Comparison of ENCODE assay signal across 1 cellular context in the genomic region with DNA sequence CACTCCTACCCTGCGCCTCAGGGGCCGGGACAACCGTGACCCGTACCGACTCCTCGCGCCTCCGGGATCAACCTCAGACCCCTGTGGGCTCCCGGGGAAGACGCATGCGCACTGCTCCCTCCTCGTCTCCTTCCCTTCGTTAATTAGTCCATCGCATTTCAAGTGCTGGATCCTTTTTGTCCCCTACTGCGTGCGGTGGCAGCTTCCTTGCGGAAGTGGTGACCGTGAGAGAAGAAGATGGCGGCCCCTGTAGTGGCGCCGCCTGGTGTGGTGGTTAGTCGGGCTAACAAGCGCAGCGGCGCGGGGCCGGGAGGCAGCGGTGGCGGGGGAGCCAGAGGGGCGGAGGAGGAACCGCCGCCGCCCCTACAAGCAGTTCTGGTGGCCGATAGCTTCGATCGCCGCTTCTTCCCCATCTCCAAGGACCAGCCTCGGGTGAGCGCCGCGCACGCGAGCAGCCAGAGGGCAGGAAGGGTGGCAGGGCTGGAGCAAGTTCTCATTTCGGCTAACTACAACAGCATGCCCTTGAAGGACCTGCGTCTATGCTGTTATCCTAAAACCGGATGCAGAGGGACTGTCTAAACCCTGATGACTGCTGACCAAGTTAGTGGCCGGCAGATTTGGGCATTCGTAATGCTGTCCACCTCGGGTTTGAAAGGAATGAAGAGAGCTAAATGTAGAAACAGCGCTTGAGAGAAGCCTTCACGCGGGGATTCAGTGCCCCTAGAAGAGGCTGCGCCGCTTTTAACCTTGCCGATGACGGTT.
TF ChIP-seq lines count a peak whose summit lies in the region.

A gene (plus strand): TSS at position 210 of the 762 bp plus-strand sequence. CDS start 28 bp downstream, at position 238.

TF ChIP-seq in HepG2, 621 proteins besides CTCF, POLR2A, EP300 and RAD21 (continued from another document and continues in another):
- TF ChIP-seq, protein P1, sequence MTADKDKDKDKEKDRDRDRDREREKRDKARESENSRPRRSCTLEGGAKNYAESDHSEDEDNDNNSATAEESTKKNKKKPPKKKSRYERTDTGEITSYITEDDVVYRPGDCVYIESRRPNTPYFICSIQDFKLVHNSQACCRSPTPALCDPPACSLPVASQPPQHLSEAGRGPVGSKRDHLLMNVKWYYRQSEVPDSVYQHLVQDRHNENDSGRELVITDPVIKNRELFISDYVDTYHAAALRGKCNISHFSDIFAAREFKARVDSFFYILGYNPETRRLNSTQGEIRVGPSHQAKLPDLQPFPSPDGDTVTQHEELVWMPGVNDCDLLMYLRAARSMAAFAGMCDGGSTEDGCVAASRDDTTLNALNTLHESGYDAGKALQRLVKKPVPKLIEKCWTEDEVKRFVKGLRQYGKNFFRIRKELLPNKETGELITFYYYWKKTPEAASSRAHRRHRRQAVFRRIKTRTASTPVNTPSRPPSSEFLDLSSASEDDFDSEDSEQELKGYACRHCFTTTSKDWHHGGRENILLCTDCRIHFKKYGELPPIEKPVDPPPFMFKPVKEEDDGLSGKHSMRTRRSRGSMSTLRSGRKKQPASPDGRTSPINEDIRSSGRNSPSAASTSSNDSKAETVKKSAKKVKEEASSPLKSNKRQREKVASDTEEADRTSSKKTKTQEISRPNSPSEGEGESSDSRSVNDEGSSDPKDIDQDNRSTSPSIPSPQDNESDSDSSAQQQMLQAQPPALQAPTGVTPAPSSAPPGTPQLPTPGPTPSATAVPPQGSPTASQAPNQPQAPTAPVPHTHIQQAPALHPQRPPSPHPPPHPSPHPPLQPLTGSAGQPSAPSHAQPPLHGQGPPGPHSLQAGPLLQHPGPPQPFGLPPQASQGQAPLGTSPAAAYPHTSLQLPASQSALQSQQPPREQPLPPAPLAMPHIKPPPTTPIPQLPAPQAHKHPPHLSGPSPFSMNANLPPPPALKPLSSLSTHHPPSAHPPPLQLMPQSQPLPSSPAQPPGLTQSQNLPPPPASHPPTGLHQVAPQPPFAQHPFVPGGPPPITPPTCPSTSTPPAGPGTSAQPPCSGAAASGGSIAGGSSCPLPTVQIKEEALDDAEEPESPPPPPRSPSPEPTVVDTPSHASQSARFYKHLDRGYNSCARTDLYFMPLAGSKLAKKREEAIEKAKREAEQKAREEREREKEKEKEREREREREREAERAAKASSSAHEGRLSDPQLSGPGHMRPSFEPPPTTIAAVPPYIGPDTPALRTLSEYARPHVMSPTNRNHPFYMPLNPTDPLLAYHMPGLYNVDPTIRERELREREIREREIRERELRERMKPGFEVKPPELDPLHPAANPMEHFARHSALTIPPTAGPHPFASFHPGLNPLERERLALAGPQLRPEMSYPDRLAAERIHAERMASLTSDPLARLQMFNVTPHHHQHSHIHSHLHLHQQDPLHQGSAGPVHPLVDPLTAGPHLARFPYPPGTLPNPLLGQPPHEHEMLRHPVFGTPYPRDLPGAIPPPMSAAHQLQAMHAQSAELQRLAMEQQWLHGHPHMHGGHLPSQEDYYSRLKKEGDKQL (CRISPR knock-in tag; IDR thresholded peaks at IDR 0.05; ENCODE audit: low read depth) = peak; percentile 44; the same call in 1 of the 2 replicates
- TF ChIP-seq TAF1 (CRISPR knock-in tag; IDR thresholded peaks at IDR 0.05) (peak; percentile 96), DMAP1 (CRISPR knock-in tag; IDR thresholded peaks at IDR 0.05) (peak; percentile 95), ZBTB7A (CRISPR knock-in tag; IDR thresholded peaks at IDR 0.05) (no peak), ZNF569 (CRISPR knock-in tag; IDR thresholded peaks at IDR 0.05; ENCODE audit: borderline replicate concordance) (no peak), ARNTL (CRISPR knock-in tag; IDR thresholded peaks at IDR 0.05) (peak; percentile 30; the same call in 1 of the 2 replicates), ZNF138 (CRISPR knock-in tag; IDR thresholded peaks at IDR 0.05; ENCODE audit: low read depth) (0 out of 2 replicates have a peak, but pooled peaks have one; percentile 66), ZNF563 (CRISPR knock-in tag; IDR thresholded peaks at IDR 0.05) (peak; percentile 72; the same call in 1 of the 2 replicates), REL (CRISPR knock-in tag; conservative IDR thresholded peaks at IDR 0.05) (no peak), ZNF780A (CRISPR knock-in tag; IDR thresholded peaks at IDR 0.05) (no peak), ZNF354B (CRISPR knock-in tag; IDR thresholded peaks at IDR 0.05) (no peak), ZNF530 (CRISPR knock-in tag; IDR thresholded peaks at IDR 0.05; ENCODE audit: low read depth) (no peak), ZNF331 (CRISPR knock-in tag; IDR thresholded peaks at IDR 0.05) (peak; percentile 84), ELF1 (CRISPR knock-in tag; IDR thresholded peaks at IDR 0.05) (peak; percentile 100), MYNN (CRISPR knock-in tag; IDR thresholded peaks at IDR 0.05; ENCODE audit: low read depth) (no peak), RARG (CRISPR knock-in tag; IDR thresholded peaks at IDR 0.05; ENCODE audit: low read depth) (no peak), KDM5A (IDR thresholded peaks at IDR 0.05; ENCODE audit: borderline replicate concordance, low read length) (peak; percentile 94), ZNF337 (CRISPR knock-in tag; IDR thresholded peaks at IDR 0.05; ENCODE audit: borderline replicate concordance, low read depth) (no peak)
- TF ChIP-seq, protein P2, sequence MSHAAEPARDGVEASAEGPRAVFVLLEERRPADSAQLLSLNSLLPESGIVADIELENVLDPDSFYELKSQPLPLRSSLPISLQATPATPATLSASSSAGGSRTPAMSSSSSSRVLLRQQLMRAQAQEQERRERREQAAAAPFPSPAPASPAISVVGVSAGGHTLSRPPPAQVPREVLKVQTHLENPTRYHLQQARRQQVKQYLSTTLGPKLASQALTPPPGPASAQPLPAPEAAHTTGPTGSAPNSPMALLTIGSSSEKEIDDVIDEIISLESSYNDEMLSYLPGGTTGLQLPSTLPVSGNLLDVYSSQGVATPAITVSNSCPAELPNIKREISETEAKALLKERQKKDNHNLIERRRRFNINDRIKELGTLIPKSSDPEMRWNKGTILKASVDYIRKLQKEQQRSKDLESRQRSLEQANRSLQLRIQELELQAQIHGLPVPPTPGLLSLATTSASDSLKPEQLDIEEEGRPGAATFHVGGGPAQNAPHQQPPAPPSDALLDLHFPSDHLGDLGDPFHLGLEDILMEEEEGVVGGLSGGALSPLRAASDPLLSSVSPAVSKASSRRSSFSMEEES (CRISPR knock-in tag; IDR thresholded peaks at IDR 0.05) = no peak; the same call in none of the 2 replicates
- TF ChIP-seq, protein P3, sequence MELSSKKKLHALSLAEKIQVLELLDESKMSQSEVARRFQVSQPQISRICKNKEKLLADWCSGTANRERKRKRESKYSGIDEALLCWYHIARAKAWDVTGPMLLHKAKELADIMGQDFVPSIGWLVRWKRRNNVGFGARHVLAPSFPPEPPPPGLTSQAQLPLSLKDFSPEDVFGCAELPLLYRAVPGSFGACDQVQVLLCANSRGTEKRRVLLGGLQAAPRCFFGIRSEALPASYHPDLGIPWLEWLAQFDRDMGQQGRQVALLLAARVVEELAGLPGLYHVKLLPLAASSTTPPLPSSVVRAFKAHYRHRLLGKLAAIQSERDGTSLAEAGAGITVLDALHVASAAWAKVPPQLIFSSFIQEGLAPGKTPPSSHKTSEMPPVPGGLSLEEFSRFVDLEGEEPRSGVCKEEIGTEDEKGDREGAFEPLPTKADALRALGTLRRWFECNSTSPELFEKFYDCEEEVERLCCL (CRISPR knock-in tag; IDR thresholded peaks at IDR 0.05; ENCODE audit: borderline replicate concordance) = peak; percentile 26; the same call in 1 of the 2 replicates
- TF ChIP-seq, protein P4, sequence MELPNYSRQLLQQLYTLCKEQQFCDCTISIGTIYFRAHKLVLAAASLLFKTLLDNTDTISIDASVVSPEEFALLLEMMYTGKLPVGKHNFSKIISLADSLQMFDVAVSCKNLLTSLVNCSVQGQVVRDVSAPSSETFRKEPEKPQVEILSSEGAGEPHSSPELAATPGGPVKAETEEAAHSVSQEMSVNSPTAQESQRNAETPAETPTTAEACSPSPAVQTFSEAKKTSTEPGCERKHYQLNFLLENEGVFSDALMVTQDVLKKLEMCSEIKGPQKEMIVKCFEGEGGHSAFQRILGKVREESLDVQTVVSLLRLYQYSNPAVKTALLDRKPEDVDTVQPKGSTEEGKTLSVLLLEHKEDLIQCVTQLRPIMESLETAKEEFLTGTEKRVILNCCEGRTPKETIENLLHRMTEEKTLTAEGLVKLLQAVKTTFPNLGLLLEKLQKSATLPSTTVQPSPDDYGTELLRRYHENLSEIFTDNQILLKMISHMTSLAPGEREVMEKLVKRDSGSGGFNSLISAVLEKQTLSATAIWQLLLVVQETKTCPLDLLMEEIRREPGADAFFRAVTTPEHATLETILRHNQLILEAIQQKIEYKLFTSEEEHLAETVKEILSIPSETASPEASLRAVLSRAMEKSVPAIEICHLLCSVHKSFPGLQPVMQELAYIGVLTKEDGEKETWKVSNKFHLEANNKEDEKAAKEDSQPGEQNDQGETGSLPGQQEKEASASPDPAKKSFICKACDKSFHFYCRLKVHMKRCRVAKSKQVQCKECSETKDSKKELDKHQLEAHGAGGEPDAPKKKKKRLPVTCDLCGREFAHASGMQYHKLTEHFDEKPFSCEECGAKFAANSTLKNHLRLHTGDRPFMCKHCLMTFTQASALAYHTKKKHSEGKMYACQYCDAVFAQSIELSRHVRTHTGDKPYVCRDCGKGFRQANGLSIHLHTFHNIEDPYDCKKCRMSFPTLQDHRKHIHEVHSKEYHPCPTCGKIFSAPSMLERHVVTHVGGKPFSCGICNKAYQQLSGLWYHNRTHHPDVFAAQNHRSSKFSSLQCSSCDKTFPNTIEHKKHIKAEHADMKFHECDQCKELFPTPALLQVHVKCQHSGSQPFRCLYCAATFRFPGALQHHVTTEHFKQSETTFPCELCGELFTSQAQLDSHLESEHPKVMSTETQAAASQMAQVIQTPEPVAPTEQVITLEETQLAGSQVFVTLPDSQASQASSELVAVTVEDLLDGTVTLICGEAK (IDR thresholded peaks at IDR 0.05) = no peak
- TF ChIP-seq, protein P4 (CRISPR knock-in tag; IDR thresholded peaks at IDR 0.05) = peak; percentile 79; the same call in 1 of the 2 replicates
- TF ChIP-seq, protein P5, sequence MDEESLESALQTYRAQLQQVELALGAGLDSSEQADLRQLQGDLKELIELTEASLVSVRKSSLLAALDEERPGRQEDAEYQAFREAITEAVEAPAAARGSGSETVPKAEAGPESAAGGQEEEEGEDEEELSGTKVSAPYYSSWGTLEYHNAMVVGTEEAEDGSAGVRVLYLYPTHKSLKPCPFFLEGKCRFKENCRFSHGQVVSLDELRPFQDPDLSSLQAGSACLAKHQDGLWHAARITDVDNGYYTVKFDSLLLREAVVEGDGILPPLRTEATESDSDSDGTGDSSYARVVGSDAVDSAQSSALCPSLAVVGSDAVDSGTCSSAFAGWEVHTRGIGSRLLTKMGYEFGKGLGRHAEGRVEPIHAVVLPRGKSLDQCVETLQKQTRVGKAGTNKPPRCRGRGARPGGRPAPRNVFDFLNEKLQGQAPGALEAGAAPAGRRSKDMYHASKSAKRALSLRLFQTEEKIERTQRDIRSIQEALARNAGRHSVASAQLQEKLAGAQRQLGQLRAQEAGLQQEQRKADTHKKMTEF (CRISPR knock-in tag; IDR thresholded peaks at IDR 0.05) = peak; percentile 88; the same call in 1 of the 2 replicates
- TF ChIP-seq, protein P6, sequence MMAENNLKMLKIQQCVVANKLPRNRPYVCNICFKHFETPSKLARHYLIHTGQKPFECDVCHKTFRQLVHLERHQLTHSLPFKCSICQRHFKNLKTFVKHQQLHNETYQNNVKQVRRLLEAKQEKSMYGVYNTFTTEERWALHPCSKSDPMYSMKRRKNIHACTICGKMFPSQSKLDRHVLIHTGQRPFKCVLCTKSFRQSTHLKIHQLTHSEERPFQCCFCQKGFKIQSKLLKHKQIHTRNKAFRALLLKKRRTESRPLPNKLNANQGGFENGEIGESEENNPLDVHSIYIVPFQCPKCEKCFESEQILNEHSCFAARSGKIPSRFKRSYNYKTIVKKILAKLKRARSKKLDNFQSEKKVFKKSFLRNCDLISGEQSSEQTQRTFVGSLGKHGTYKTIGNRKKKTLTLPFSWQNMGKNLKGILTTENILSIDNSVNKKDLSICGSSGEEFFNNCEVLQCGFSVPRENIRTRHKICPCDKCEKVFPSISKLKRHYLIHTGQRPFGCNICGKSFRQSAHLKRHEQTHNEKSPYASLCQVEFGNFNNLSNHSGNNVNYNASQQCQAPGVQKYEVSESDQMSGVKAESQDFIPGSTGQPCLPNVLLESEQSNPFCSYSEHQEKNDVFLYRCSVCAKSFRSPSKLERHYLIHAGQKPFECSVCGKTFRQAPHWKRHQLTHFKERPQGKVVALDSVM (CRISPR knock-in tag; IDR thresholded peaks at IDR 0.05) = no peak; the same call in 1 of the 2 replicates
